In genomic region chr2:45554764-45555163, GRCh38 we compare ENCODE assay signal across 14 cellular contexts. TPM values are rescaled to one million over a fixed set of nuclear protein-coding genes. Genes with fewer than 3 reads are reported as not detected.
DNase-seq lines count a peak whose midpoint lies in the region; ATAC-seq and TF ChIP-seq lines count a peak whose summit lies in the region.
"Had no signal": no experiment of that assay in that cellular context is flagged by ENCODE, and none has a peak within 500 bp of the region (broad histone marks: within the 10 kb centered on the region; RNA-seq: fewer than 3 reads in every experiment).

No MANE protein-coding gene starts in this region.

- peaks cover 6% of the 10 kb centered on the region for H3K9me3 Mint-ChIP-seq in CD8-positive, alpha-beta T cell
- no peaks in the 10 kb centered on the region for H3K9me3 Mint-ChIP-seq in activated naive CD8-positive, alpha-beta T cell treated with anti-CD3 and anti-CD28 coated beads, Interleukin-2, amount 50 U/mL, for 24 hours

- peaks cover 4% of the 10 kb centered on the region for H3K36me3 ChIP-seq in CD8-positive, alpha-beta T cell (ENCODE audit: insufficient read depth, low read length)
- peaks cover 0 to 4% of the 10 kb centered on the region in 2 donors for H3K36me3 ChIP-seq in left lung

- peak overlapping the region; percentile 14 for H3K27ac Mint-ChIP-seq in CD8-positive, alpha-beta T cell
- H3K27ac Mint-ChIP-seq in activated naive CD8-positive, alpha-beta T cell treated with anti-CD3 and anti-CD28 coated beads, Interleukin-2, amount 50 U/mL, for 24 hours: peak overlapping the region; percentile 79
- H3K27ac Mint-ChIP-seq: activated naive CD8-positive, alpha-beta T cell treated with anti-CD3 and anti-CD28 coated beads, Interleukin-2, amount 10 ng/mL, durations not matched to agents 7 days and 5 days; progenitor cell of endocrine pancreas had no signal

- H3K27me3 ChIP-seq in CD8-positive, alpha-beta T cell (ENCODE audit: insufficient read depth, low read length): no peaks in the 10 kb centered on the region
- H3K27me3 ChIP-seq in left lung: no peaks in the 10 kb centered on the region
- H3K27me3 ChIP-seq: BLaER1 treated with 17β-estradiol and CSF1 and Interleukin-3, amounts not matched to agents 10 nM and 100 nM had no signal

- H3K36me3 Mint-ChIP-seq in CD8-positive, alpha-beta T cell: peaks cover 62% of the 10 kb centered on the region
- peaks cover 38% of the 10 kb centered on the region for H3K36me3 Mint-ChIP-seq in activated naive CD8-positive, alpha-beta T cell treated with anti-CD3 and anti-CD28 coated beads, Interleukin-2, amount 50 U/mL, for 24 hours (ENCODE audit: low read depth)

- intact Hi-C loops in CD8-positive, alpha-beta T cell (cut with DNase I, micrococcal nuclease): no loop called here
- intact Hi-C loops in left lung (cut with DNase I): no loop called here

- H3K27ac ChIP-seq in CD8-positive, alpha-beta T cell (ENCODE audit: low read depth, low read length): no peak overlapping the region
- H3K27ac ChIP-seq in left lung: no peak overlapping the region
- H3K27ac ChIP-seq: BLaER1 treated with 17β-estradiol and CSF1 and Interleukin-3, amounts not matched to agents 10 nM and 100 nM; WERI-Rb-1 had no signal

- no peaks in the 10 kb centered on the region for H3K4me1 ChIP-seq in CD8-positive, alpha-beta T cell (ENCODE audit: insufficient read depth, low read length)
- no peaks in the 10 kb centered on the region for H3K4me1 ChIP-seq in left lung

- no peaks in the 10 kb centered on the region for H3K27me3 Mint-ChIP-seq in CD8-positive, alpha-beta T cell (ENCODE audit: low read depth)
- H3K27me3 Mint-ChIP-seq in activated naive CD8-positive, alpha-beta T cell treated with anti-CD3 and anti-CD28 coated beads, Interleukin-2, amount 50 U/mL, for 24 hours: no peaks in the 10 kb centered on the region
- H3K27me3 Mint-ChIP-seq: activated naive CD8-positive, alpha-beta T cell treated with anti-CD3 and anti-CD28 coated beads, Interleukin-2, amount 10 ng/mL, durations not matched to agents 7 days and 5 days; progenitor cell of endocrine pancreas had no signal

- no peak for ATAC-seq in CD8-positive, alpha-beta T cell
- ATAC-seq in activated naive CD8-positive, alpha-beta T cell treated with anti-CD3 and anti-CD28 coated beads, Interleukin-2, amount 50 U/mL, for 24 hours: peak; percentile 95
- no peak for ATAC-seq in GM19324 (IDR thresholded peaks at IDR 0.05; ENCODE audit: low FRiP score, unreplicated experiment)
- no peak for ATAC-seq in left lung

- POLR2A ChIA-PET in CD8-positive, alpha-beta T cell (lab: Charles Lee): interaction anchor here (0.6 kb wide), 1 partner anchor 99 kb away, joined by 3 read pairs; no protein-coding TSS in a partner anchor

- no peak for TF ChIP-seq CTCF in CD8-positive, alpha-beta T cell (IDR thresholded peaks at IDR 0.05)
- TF ChIP-seq CTCF in HFF-Myc (IDR thresholded peaks at IDR 0.05; ENCODE audit: low read depth, low read length, missing control alignments) (no peak), foreskin fibroblast (IDR thresholded peaks at IDR 0.05; ENCODE audit: low read depth, low read length) (no peak), left lung (IDR thresholded peaks at IDR 0.05) (no peak)

- no peak overlapping the region for H3K4me3 ChIP-seq in CD8-positive, alpha-beta T cell (ENCODE audit: low read depth, low read length)
- H3K4me3 ChIP-seq in HFF-Myc (replicated peaks; ENCODE audit: low read depth, low read length): no peak overlapping the region
- no peak overlapping the region for H3K4me3 ChIP-seq in foreskin fibroblast (ENCODE audit: low read depth in 1 of 2, low read length in 2 of 2)
- no peak overlapping the region for H3K4me3 ChIP-seq in left lung
- H3K4me3 ChIP-seq: BLaER1 treated with 17β-estradiol and CSF1 and Interleukin-3, amounts not matched to agents 10 nM and 100 nM had no signal

- peaks cover 3% of the 10 kb centered on the region for H3K4me1 Mint-ChIP-seq in CD8-positive, alpha-beta T cell (ENCODE audit: low read depth)
- peaks cover 26% of the 10 kb centered on the region for H3K4me1 Mint-ChIP-seq in activated naive CD8-positive, alpha-beta T cell treated with anti-CD3 and anti-CD28 coated beads, Interleukin-2, amount 50 U/mL, for 24 hours

- CTCF ChIA-PET in CD8-positive, alpha-beta T cell (lab: Charles Lee): interaction anchor here (1.0 kb wide), 1 partner anchor 13 kb away, joined by 3 read pairs; no protein-coding TSS in a partner anchor

- DNase-seq in CD8-positive, alpha-beta T cell: no peak
- DNase-seq in HFF-Myc (ENCODE audit: extremely low read depth, low read depth): peak; percentile 33
- DNase-seq in activated naive CD8-positive, alpha-beta T cell treated with anti-CD3 and anti-CD28 coated beads, Interleukin-2, amount 50 U/mL, for 24 hours: no peak
- DNase-seq in foreskin fibroblast: peak; percentile 18 to 48
- DNase-seq in NCI-H446 treated with DMSO at 0.1 percent for 48 hours (lab: John Stamatoyannopoulos, UW): no peak
- no peak for DNase-seq in CD1c-positive myeloid dendritic cell (ENCODE audit: extremely low spot score)
- no peak for DNase-seq in left lung
- DNase-seq: activated naive CD8-positive, alpha-beta T cell treated with anti-CD3 and anti-CD28 coated beads, Interleukin-2, amount 10 ng/mL, durations not matched to agents 7 days and 5 days; NCI-H187 treated with DMSO at 0.1 percent for 48 hours; stimulated activated naive CD4-positive, alpha-beta T cell; WERI-Rb-1 had no signal

- no peak overlapping the region for H3K4me3 Mint-ChIP-seq in CD8-positive, alpha-beta T cell
- no peak overlapping the region for H3K4me3 Mint-ChIP-seq in activated naive CD8-positive, alpha-beta T cell treated with anti-CD3 and anti-CD28 coated beads, Interleukin-2, amount 50 U/mL, for 24 hours
- H3K4me3 Mint-ChIP-seq: activated naive CD8-positive, alpha-beta T cell treated with anti-CD3 and anti-CD28 coated beads, Interleukin-2, amount 10 ng/mL, durations not matched to agents 7 days and 5 days had no signal

- no peaks in the 10 kb centered on the region for H3K9me3 ChIP-seq in CD8-positive, alpha-beta T cell (ENCODE audit: low read length)
- H3K9me3 ChIP-seq in left lung: no peaks in the 10 kb centered on the region

RNA-seq across cellular contexts. Expression of gene SRBD1, which starts 56.3 kb away (rescaled TPM):
- 10 to 100 TPM; 11.1 to 11.6 TPM for total RNA-seq in CD8-positive, alpha-beta T cell
- 10 to 100 TPM; 13.4 to 18.2 TPM for total RNA-seq in left lung

Comparison
In these comparisons a context has a peak if more than half of its experiments do, and no peak if none do; other contexts are left out.
1. DNase-seq: peak in HFF-Myc (single experiment) and foreskin fibroblast (2 of 2); none in CD8-positive, alpha-beta T cell (0 of 7), activated naive CD8-positive, alpha-beta T cell treated with anti-CD3 and anti-CD28 coated beads, Interleukin-2, amount 50 U/mL, for 24 hours (single experiment), NCI-H446 treated with DMSO at 0.1 percent for 48 hours (single experiment), CD1c-positive myeloid dendritic cell (single experiment) and left lung (0 of 2).